In the genomic region with DNA sequence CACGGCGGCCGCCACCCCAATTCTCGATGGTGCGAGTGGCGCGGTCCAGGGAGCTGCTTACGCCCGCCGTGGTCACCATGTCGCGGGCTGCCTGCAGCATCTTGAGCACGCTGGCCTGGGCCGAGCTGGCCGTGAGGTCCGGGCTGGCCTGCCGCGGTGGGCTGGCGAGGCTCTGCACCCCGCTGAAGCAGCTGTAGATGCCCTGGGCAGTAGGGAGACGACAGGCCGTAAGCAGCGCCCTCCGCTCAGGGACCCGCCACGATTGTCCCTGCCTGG, we compare ENCODE assay signal across 2 cellular contexts.
TF ChIP-seq lines count a peak whose summit lies in the region.

No MANE protein-coding gene starts in this region.

TF ChIP-seq in HCT116, 20 proteins besides CTCF, POLR2A, EP300 and RAD21:
- TF ChIP-seq CBX3 (IDR thresholded peaks at IDR 0.05; ENCODE audit: low read depth) (no peak), POLR2AphosphoS5 (IDR thresholded peaks at IDR 0.05; ENCODE audit: low read depth, low read length) (no peak), CEBPB (IDR thresholded peaks at IDR 0.05; ENCODE audit: low read depth) (no peak), ZFX (IDR thresholded peaks at IDR 0.05) (no peak), SRF (IDR thresholded peaks at IDR 0.05; ENCODE audit: low read depth) (no peak), JUND (IDR thresholded peaks at IDR 0.05) (no peak), ZNF274 (IDR thresholded peaks at IDR 0.05; ENCODE audit: low read depth, low read length) (no peak), SP1 (IDR thresholded peaks at IDR 0.05; ENCODE audit: low read depth) (no peak), TCF7L2 (IDR thresholded peaks at IDR 0.05; ENCODE audit: borderline replicate concordance, extremely low read depth, insufficient read depth, insufficient read length) (no peak), ELF1 (IDR thresholded peaks at IDR 0.05; ENCODE audit: borderline replicate concordance, low read depth) (no peak), EGR1 (IDR thresholded peaks at IDR 0.05; ENCODE audit: low read depth) (no peak)
- TF ChIP-seq, protein P1, sequence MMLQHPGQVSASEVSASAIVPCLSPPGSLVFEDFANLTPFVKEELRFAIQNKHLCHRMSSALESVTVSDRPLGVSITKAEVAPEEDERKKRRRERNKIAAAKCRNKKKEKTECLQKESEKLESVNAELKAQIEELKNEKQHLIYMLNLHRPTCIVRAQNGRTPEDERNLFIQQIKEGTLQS (IDR thresholded peaks at IDR 0.05): no peak
- TF ChIP-seq, protein P2, sequence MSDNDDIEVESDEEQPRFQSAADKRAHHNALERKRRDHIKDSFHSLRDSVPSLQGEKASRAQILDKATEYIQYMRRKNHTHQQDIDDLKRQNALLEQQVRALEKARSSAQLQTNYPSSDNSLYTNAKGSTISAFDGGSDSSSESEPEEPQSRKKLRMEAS (IDR thresholded peaks at IDR 0.05): no peak
- TF ChIP-seq, protein P3, sequence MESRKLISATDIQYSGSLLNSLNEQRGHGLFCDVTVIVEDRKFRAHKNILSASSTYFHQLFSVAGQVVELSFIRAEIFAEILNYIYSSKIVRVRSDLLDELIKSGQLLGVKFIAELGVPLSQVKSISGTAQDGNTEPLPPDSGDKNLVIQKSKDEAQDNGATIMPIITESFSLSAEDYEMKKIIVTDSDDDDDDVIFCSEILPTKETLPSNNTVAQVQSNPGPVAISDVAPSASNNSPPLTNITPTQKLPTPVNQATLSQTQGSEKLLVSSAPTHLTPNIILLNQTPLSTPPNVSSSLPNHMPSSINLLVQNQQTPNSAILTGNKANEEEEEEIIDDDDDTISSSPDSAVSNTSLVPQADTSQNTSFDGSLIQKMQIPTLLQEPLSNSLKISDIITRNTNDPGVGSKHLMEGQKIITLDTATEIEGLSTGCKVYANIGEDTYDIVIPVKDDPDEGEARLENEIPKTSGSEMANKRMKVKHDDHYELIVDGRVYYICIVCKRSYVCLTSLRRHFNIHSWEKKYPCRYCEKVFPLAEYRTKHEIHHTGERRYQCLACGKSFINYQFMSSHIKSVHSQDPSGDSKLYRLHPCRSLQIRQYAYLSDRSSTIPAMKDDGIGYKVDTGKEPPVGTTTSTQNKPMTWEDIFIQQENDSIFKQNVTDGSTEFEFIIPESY (IDR thresholded peaks at IDR 0.05; ENCODE audit: extremely low read depth, insufficient replicate concordance, low read length): no peak
- TF ChIP-seq, protein P4, sequence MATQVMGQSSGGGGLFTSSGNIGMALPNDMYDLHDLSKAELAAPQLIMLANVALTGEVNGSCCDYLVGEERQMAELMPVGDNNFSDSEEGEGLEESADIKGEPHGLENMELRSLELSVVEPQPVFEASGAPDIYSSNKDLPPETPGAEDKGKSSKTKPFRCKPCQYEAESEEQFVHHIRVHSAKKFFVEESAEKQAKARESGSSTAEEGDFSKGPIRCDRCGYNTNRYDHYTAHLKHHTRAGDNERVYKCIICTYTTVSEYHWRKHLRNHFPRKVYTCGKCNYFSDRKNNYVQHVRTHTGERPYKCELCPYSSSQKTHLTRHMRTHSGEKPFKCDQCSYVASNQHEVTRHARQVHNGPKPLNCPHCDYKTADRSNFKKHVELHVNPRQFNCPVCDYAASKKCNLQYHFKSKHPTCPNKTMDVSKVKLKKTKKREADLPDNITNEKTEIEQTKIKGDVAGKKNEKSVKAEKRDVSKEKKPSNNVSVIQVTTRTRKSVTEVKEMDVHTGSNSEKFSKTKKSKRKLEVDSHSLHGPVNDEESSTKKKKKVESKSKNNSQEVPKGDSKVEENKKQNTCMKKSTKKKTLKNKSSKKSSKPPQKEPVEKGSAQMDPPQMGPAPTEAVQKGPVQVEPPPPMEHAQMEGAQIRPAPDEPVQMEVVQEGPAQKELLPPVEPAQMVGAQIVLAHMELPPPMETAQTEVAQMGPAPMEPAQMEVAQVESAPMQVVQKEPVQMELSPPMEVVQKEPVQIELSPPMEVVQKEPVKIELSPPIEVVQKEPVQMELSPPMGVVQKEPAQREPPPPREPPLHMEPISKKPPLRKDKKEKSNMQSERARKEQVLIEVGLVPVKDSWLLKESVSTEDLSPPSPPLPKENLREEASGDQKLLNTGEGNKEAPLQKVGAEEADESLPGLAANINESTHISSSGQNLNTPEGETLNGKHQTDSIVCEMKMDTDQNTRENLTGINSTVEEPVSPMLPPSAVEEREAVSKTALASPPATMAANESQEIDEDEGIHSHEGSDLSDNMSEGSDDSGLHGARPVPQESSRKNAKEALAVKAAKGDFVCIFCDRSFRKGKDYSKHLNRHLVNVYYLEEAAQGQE (IDR thresholded peaks at IDR 0.05; ENCODE audit: low read depth): no peak

TF ChIP-seq in H1, 55 proteins besides CTCF, POLR2A, EP300 and RAD21:
- peak; percentile 5 for TF ChIP-seq KDM4A (IDR thresholded peaks at IDR 0.05; ENCODE audit: low read depth, low read length, severe bottlenecking)
- TF ChIP-seq RBBP5 (IDR thresholded peaks at IDR 0.05; ENCODE audit: borderline replicate concordance, low read depth, low read length): no peak
- TF ChIP-seq ASH2L (IDR thresholded peaks at IDR 0.05; ENCODE audit: low read length): no peak
